8 cellular contexts compared by ENCODE assay signal in genomic region chr22:21641795-21642583, GRCh38. TPM values are rescaled to one million over a fixed set of nuclear protein-coding genes. Genes with fewer than 3 reads are reported as not detected.
DNase-seq lines count a peak whose midpoint lies in the region; ATAC-seq and TF ChIP-seq lines count a peak whose summit lies in the region.

SDF2L1 (plus strand) TSS chr22:21642302; CDS start chr22:21642337, 35 bp downstream.

- TF ChIP-seq CTCF in ascending aorta (IDR thresholded peaks at IDR 0.05), result peak in 2 of 3 experiments; percentile 10 to 16
- TF ChIP-seq CTCF in uterus (IDR thresholded peaks at IDR 0.05), result peak in 3 of 4 experiments; percentile 17 to 54 (median 24)

- intact Hi-C loops in ascending aorta (cut with DNase I) (loop anchor here (1.0 to 10.0 kb wide), 5 partner anchors 13 to 783 kb away; partner anchors contain the start of genes CRKL, LZTR1, PI4KA and SNAP29), right cardiac atrium (cut with DNase I) (no loop called here), uterus (cut with DNase I; ENCODE audit: low total_unique reads) (no loop called here)

- TF ChIP-seq POLR2A in uterus (IDR thresholded peaks at IDR 0.05), result peak in 1 of 2 donors; percentile 60

- H3K27ac Mint-ChIP-seq in T-helper 2 cell treated with Interferon-gamma antibody and Interleukin-4, amounts not matched to agents 5 μg/mL and 100 μg/mL, for 36 hours, result peak within 1 kb of the TSS; percentile 88

- ATAC-seq in GM18508 (IDR thresholded peaks at IDR 0.05; ENCODE audit: insufficient read depth, unreplicated experiment) (peak; percentile 87), HG02981 (IDR thresholded peaks at IDR 0.05; ENCODE audit: unreplicated experiment) (peak; percentile 85), right cardiac atrium (peak; percentile 99 to 100)

- peaks cover 2% of the 10 kb centered on the region for H3K27me3 Mint-ChIP-seq in T-helper 2 cell treated with Interferon-gamma antibody and Interleukin-4, amounts not matched to agents 5 μg/mL and 100 μg/mL, for 36 hours (ENCODE audit: low read depth)

- peaks cover 0 to 6% of the 10 kb centered on the region in 2 donors for H3K36me3 ChIP-seq in ascending aorta
- no peaks in the 10 kb centered on the region for H3K36me3 ChIP-seq in uterus

- H3K4me3 ChIP-seq in ascending aorta (peak within 1 kb of the TSS; percentile 63 to 83), right cardiac atrium (ENCODE audit: low read length) (peak within 1 kb of the TSS; percentile 63), uterus (peak within 1 kb of the TSS; percentile 73 to 74)

- WGBS in right cardiac atrium, result under 1% methylated on average over 76 of the region's 76 CpGs

- H3K9me3 ChIP-seq in ascending aorta, result no peaks in the 10 kb centered on the region
- no peaks in the 10 kb centered on the region for H3K9me3 ChIP-seq in right cardiac atrium (ENCODE audit: control insufficient read depth, low read length)
- H3K9me3 ChIP-seq in uterus, result no peaks in the 10 kb centered on the region

- peaks cover 0 to 14% of the 10 kb centered on the region in 2 donors for H3K4me1 ChIP-seq in ascending aorta
- no peaks in the 10 kb centered on the region for H3K4me1 ChIP-seq in right cardiac atrium (ENCODE audit: control insufficient read depth, insufficient read depth, low read length)
- H3K4me1 ChIP-seq in uterus, result peaks cover 0 to 8% of the 10 kb centered on the region in 2 donors

- peak within 1 kb of the TSS; percentile 69 to 80 for H3K27ac ChIP-seq in ascending aorta
- peak within 1 kb of the TSS; percentile 59 for H3K27ac ChIP-seq in right cardiac atrium (ENCODE audit: low read length)
- H3K27ac ChIP-seq in uterus, result peak within 1 kb of the TSS in 1 of 2 donors; percentile 65

- H3K4me3 Mint-ChIP-seq in T-helper 2 cell treated with Interferon-gamma antibody and Interleukin-4, amounts not matched to agents 5 μg/mL and 100 μg/mL, for 36 hours, result peak within 1 kb of the TSS; percentile 92

- H3K27me3 ChIP-seq in ascending aorta (no peaks in the 10 kb centered on the region), right cardiac atrium (ENCODE audit: control insufficient read depth, insufficient read depth) (no peaks in the 10 kb centered on the region), uterus (no peaks in the 10 kb centered on the region)

- no peaks in the 10 kb centered on the region for H3K9me3 Mint-ChIP-seq in T-helper 2 cell treated with Interferon-gamma antibody and Interleukin-4, amounts not matched to agents 5 μg/mL and 100 μg/mL, for 36 hours

- peaks cover 22% of the 10 kb centered on the region for H3K4me1 Mint-ChIP-seq in T-helper 2 cell treated with Interferon-gamma antibody and Interleukin-4, amounts not matched to agents 5 μg/mL and 100 μg/mL, for 36 hours (ENCODE audit: low read depth)

- DNase-seq in NCI-H2029 (lab: John Stamatoyannopoulos, UW) (peak; percentile 94), ascending aorta (ENCODE audit: low spot score in 2 of 2) (peak; percentile 98 to 100), right cardiac atrium (peak; percentile 98 to 99 (median 99)), pulmonary artery endothelial cell (ENCODE audit: low read depth, low spot score) (peak; percentile 96), uterus (peak; percentile 98)
- peak; percentile 99 for DNase-seq in T-helper 2 cell treated with Interferon-gamma antibody and Interleukin-4, amounts not matched to agents 5 μg/mL and 100 μg/mL, for 36 hours (ENCODE audit: low spot score)

- peaks cover 25% of the 10 kb centered on the region for H3K36me3 Mint-ChIP-seq in T-helper 2 cell treated with Interferon-gamma antibody and Interleukin-4, amounts not matched to agents 5 μg/mL and 100 μg/mL, for 36 hours (ENCODE audit: low read depth)

RNA-seq across cellular contexts. Expression of gene SDF2L1, which starts in this region (rescaled TPM):
- total RNA-seq in ascending aorta (37.4 TPM), right cardiac atrium (10 to 100 TPM; 14.4 to 37.5 (median 33.4) TPM), pulmonary artery endothelial cell (54.4 and 113 TPM in 2 replicates), uterus (10 to 100 TPM in 2 of 4 donors, 1 to 10 TPM in 2; 1.8 to 22.4 (median 11.3) TPM)
- polyA plus RNA-seq in right cardiac atrium, result 35.9 TPM
